In the genomic region with DNA sequence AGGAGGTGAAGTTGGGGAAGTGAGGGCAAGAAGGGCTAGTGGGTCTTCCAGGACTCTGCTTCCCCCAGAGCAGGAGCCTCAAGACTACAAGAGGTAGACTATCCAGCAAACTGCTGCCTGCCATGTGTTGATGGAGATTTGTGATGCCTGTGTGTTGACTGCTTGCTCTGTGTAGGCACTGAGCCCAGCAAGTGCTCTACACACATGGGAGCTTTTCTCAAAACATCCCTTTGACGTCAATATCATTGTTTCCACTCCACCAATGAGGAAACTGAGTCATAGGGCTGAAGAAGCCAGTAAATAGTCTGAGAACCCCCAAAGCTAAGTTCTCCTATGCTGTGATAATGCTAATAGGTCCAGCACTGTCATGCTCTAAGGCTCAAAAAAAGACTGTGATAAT, we compare ENCODE assay signal across 23 cellular contexts.
"Had no signal": no experiment of that assay in that cellular context is flagged by ENCODE, and none has a peak within 500 bp of the region (broad histone marks: within the 10 kb centered on the region; RNA-seq: fewer than 3 reads in every experiment).

No MANE protein-coding gene starts in this region.

- H3K27ac Mint-ChIP-seq: activated naive CD8-positive, alpha-beta T cell; activated T-helper 1 cell treated with anti-CD3 and anti-CD28 coated beads, Interleukin-12 subunit alpha, Interleukin-12 subunit beta, Interleukin-2, Interleukin-4 antibody, amounts not matched to agents 30 ng/mL and 10 ng/mL and 1 ng/mL, durations not matched to agents 14 hours and 24 hours and 36 hours; effector memory CD8-positive, alpha-beta T cell; naive B cell; T-helper 17 cell had no signal

- H3K36me3 Mint-ChIP-seq: activated naive CD8-positive, alpha-beta T cell; naive B cell had no signal

- H3K27ac ChIP-seq: brain microvascular endothelial cell, heart left ventricle, right atrium auricular region, SJCRH30, stomach, testis, upper lobe of left lung, WERI-Rb-1 had no signal

- H3K4me1 Mint-ChIP-seq: naive B cell, T-helper 17 cell had no signal

- H3K4me3 ChIP-seq: heart left ventricle, lung, mucosa of descending colon, right atrium auricular region, SJCRH30, stomach, testis, upper lobe of left lung had no signal

- H3K9me3 Mint-ChIP-seq: activated T-helper 1 cell treated with anti-CD3 and anti-CD28 coated beads, Interleukin-12 subunit alpha, Interleukin-12 subunit beta, Interleukin-2, Interleukin-4 antibody, amounts not matched to agents 30 ng/mL and 10 ng/mL and 1 ng/mL, durations not matched to agents 14 hours and 24 hours and 36 hours; effector memory CD8-positive, alpha-beta T cell; naive B cell had no signal

- DNase-seq: activated CD4-positive, alpha-beta T cell treated with anti-CD3 and anti-CD28 coated beads for 1 hour; activated T-cell treated with anti-CD3 and anti-CD28 coated beads for 4 hours; amygdala; cortex of kidney; effector memory CD8-positive, alpha-beta T cell; kidney; mucosa of descending colon; naive B cell; stimulated activated CD4-positive, alpha-beta T cell treated with anti-CD3 and anti-CD28 coated beads, Interleukin-2, amount 100 ng/mL, for 48 hours; stomach; T-helper 17 cell; testis; upper lobe of left lung; WERI-Rb-1 had no signal

- H3K9me3 ChIP-seq: heart left ventricle, mucosa of descending colon, right atrium auricular region, SJCRH30, stomach, testis, upper lobe of left lung had no signal

- H3K36me3 ChIP-seq: brain microvascular endothelial cell, heart left ventricle, right atrium auricular region, SJCRH30, stomach, upper lobe of left lung, WERI-Rb-1 had no signal

- H3K27me3 Mint-ChIP-seq: naive B cell had no signal

- H3K27me3 ChIP-seq: brain microvascular endothelial cell, heart left ventricle, right atrium auricular region, SJCRH30, stomach, testis, upper lobe of left lung had no signal

- ATAC-seq: effector memory CD8-positive, alpha-beta T cell; left lobe of liver; mucosa of descending colon; T-helper 17 cell had no signal

- H3K4me3 Mint-ChIP-seq: activated naive CD8-positive, alpha-beta T cell; activated T-helper 1 cell treated with anti-CD3 and anti-CD28 coated beads, Interleukin-12 subunit alpha, Interleukin-12 subunit beta, Interleukin-2, Interleukin-4 antibody, amounts not matched to agents 30 ng/mL and 10 ng/mL and 1 ng/mL, durations not matched to agents 14 hours and 24 hours and 36 hours; effector memory CD8-positive, alpha-beta T cell; naive B cell; neural crest cell; T-helper 17 cell had no signal

- H3K4me1 ChIP-seq: heart left ventricle, SJCRH30, stomach, testis, upper lobe of left lung had no signal
